12 cellular contexts compared by ENCODE assay signal in genomic region chr11:76025068-76025467, GRCh38.
DNase-seq lines count a peak whose midpoint lies in the region; ATAC-seq and TF ChIP-seq lines count a peak whose summit lies in the region.
"Had no signal": no experiment of that assay in that cellular context is flagged by ENCODE, and none has a peak within 500 bp of the region (broad histone marks: within the 10 kb centered on the region; RNA-seq: fewer than 3 reads in every experiment).

No MANE protein-coding gene starts in this region.

- H2AFZ ChIP-seq in DND-41 (ENCODE audit: low read depth, low read length) (no peak overlapping the region), osteoblast (ENCODE audit: low read length) (no peak overlapping the region)

- H3K27me3 ChIP-seq in DND-41 (ENCODE audit: insufficient read depth, low read length, poor library complexity) (no peaks in the 10 kb centered on the region), osteoblast (ENCODE audit: insufficient read depth, low read length) (no peaks in the 10 kb centered on the region)
- H3K27me3 ChIP-seq: transverse colon had no signal

- H3K4me1 ChIP-seq in DND-41 (ENCODE audit: insufficient read depth, low read length) (no peaks in the 10 kb centered on the region), osteoblast (ENCODE audit: insufficient read depth, low read length) (peaks cover 38% of the 10 kb centered on the region)

- H3K27ac ChIP-seq in DND-41 (ENCODE audit: low read length) (no peak overlapping the region), osteoblast (ENCODE audit: low read depth, low read length) (peak overlapping the region; percentile 35)
- H3K27ac ChIP-seq: left ventricle myocardium inferior, transverse colon had no signal

- H3K4me3 ChIP-seq in DND-41 (ENCODE audit: low read depth in 1 of 2, low read length in 2 of 2) = no peak overlapping the region
- no peak overlapping the region for H3K4me3 ChIP-seq in choroid plexus epithelial cell (ENCODE audit: low read depth, low read length)
- H3K4me3 ChIP-seq in osteoblast (ENCODE audit: insufficient read depth, low read length) = no peak overlapping the region
- H3K4me3 ChIP-seq: left ventricle myocardium inferior, transverse colon had no signal

- no peak for DNase-seq in DND-41
- DNase-seq in HT1080 (ENCODE audit: low read depth) = peak; percentile 57
- peak; percentile 95 for DNase-seq in choroid plexus epithelial cell (ENCODE audit: low read depth)
- peak; percentile 71 for DNase-seq in osteoblast (ENCODE audit: insufficient read length, low spot score, missing footprints)
- no peak for DNase-seq in HUDEP-2 (lab: John Stamatoyannopoulos, UW; ENCODE audit: unreplicated experiment in 76 of 76)
- DNase-seq in GM20000 (ENCODE audit: low spot score) = no peak
- no peak for DNase-seq in activated T-cell treated with anti-CD3 and anti-CD28 coated beads, Interleukin-2, amount 50 U/mL, for 48 hours
- DNase-seq: activated T-cell treated with anti-CD3 and anti-CD28 coated beads, Interleukin-2, amount 50 U/mL, for 1 hour; KBM-7; left ventricle myocardium inferior; transverse colon had no signal

- no peak overlapping the region for H3K4me2 ChIP-seq in DND-41 (ENCODE audit: insufficient read depth, low read length)
- peak overlapping the region; percentile 28 for H3K4me2 ChIP-seq in osteoblast (ENCODE audit: insufficient read depth, low read length)

- H3K79me2 ChIP-seq in DND-41 (ENCODE audit: insufficient read depth, low read length) (no peaks in the 10 kb centered on the region), osteoblast (ENCODE audit: insufficient read depth, low read length) (no peaks in the 10 kb centered on the region)

- H4K20me1 ChIP-seq in DND-41 (ENCODE audit: insufficient read depth, low read length) (no peaks in the 10 kb centered on the region), osteoblast (ENCODE audit: insufficient read depth, low read length) (no peaks in the 10 kb centered on the region)

- TF ChIP-seq CTCF in DND-41 (IDR thresholded peaks at IDR 0.05; ENCODE audit: borderline replicate concordance, extremely low read depth, low read length, poor library complexity, severe bottlenecking) (no peak), choroid plexus epithelial cell (conservative IDR thresholded peaks at IDR 0.05; ENCODE audit: low read depth, low read length) (no peak), osteoblast (IDR thresholded peaks at IDR 0.05; ENCODE audit: extremely low read depth, low read depth, low read length) (no peak), GM20000 (IDR thresholded peaks at IDR 0.05; ENCODE audit: extremely low read depth, missing control alignments) (no peak)

- H3K9me3 ChIP-seq in DND-41 (ENCODE audit: insufficient read depth, low read length, severe bottlenecking) (peaks cover 4% of the 10 kb centered on the region), osteoblast (ENCODE audit: low read depth, low read length) (no peaks in the 10 kb centered on the region)

- no peak overlapping the region for H3K9ac ChIP-seq in DND-41 (ENCODE audit: low read depth, low read length)

- H3K36me3 ChIP-seq in DND-41 (ENCODE audit: insufficient read depth, low read length) (peaks cover 12% of the 10 kb centered on the region), osteoblast (ENCODE audit: insufficient read depth, low read length) (no peaks in the 10 kb centered on the region)
- H3K36me3 ChIP-seq: transverse colon had no signal

- ATAC-seq in DND-41 (ENCODE audit: insufficient read depth, low read depth) (peak; percentile 31; the same call in 1 of the 3 replicates), HG02970 (IDR thresholded peaks at IDR 0.05; ENCODE audit: low FRiP score, unreplicated experiment) (no peak)

Comparison
In these comparisons a context has a peak if more than half of its experiments do, and no peak if none do; other contexts are left out.
1. DNase-seq: peak in HT1080 (single experiment), choroid plexus epithelial cell (single experiment) and osteoblast (single experiment); none in DND-41 (single experiment), HUDEP-2 (0 of 76), GM20000 (single experiment) and activated T-cell treated with anti-CD3 and anti-CD28 coated beads, Interleukin-2, amount 50 U/mL, for 48 hours (0 of 2).